30 cellular contexts compared by ENCODE assay signal in the genomic region with DNA sequence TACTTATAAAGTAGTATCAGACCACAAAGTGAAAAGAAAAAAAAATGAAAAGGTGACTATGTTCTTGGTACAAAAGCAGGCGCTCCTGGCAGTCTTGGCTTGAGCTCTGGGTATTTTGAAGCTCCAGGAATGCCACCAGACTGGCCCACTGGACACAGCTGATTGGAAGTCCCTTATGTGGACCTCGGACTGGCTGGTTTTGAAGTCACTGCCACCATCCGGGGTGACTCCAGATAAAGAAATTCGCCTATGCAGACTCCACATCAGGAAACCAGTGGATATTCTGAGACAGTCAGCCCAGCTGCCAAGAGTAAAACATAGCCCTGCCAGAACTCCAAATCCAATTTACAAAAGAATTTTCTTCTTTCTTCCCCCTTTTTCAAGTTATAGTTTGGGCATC. TPM values are rescaled to one million over a fixed set of nuclear protein-coding genes. Genes with fewer than 3 reads are reported as not detected.
"Had no signal": no experiment of that assay in that cellular context is flagged by ENCODE, and none has a peak within 500 bp of the region (broad histone marks: within the 10 kb centered on the region; RNA-seq: fewer than 3 reads in every experiment).

No MANE protein-coding gene starts in this region.

- ATAC-seq: K562, Panc1, SK-N-SH treated with all-trans-retinoic acid at 6 μM for 48 hours, T-cell had no signal

- H3K27ac Mint-ChIP-seq: activated B cell treated with CpG ODN at 0.5 μM for 24 hours; activated CD4-positive, alpha-beta memory T cell treated with anti-CD3 and anti-CD28 coated beads, Interleukin-2, amount 10 ng/mL, durations not matched to agents 7 days and 5 days; activated naive CD4-positive, alpha-beta T cell treated with anti-CD3 and anti-CD28 coated beads, Interleukin-2, amount 50 U/mL, for 24 hours; activated naive CD8-positive, alpha-beta T cell treated with anti-CD3 and anti-CD28 coated beads, Interleukin-2, amount 10 ng/mL, durations not matched to agents 7 days and 5 days; activated T-cell treated with anti-CD3 and anti-CD28 coated beads, Interleukin-2, amount 50 U/mL, for 24 hours; activated T-helper 2 cell treated with anti-CD3 and anti-CD28 coated beads, Interferon-gamma antibody, Interleukin-2, Interleukin-4, amounts not matched to agents 10 μg/mL and 5 μg/mL and 100 μg/mL, durations not matched to agents 14 hours and 24 hours and 36 hours; brain; T-cell had no signal

- H3K36me3 Mint-ChIP-seq: activated naive CD4-positive, alpha-beta T cell treated with anti-CD3 and anti-CD28 coated beads, Interleukin-2, amount 50 U/mL, for 24 hours; activated naive CD8-positive, alpha-beta T cell treated with anti-CD3 and anti-CD28 coated beads, Interleukin-2, amount 10 ng/mL, durations not matched to agents 7 days and 5 days; brain; T-cell had no signal

- H3K4me1 Mint-ChIP-seq: activated CD4-positive, alpha-beta memory T cell treated with anti-CD3 and anti-CD28 coated beads, Interleukin-2, amount 10 ng/mL, durations not matched to agents 7 days and 5 days; activated naive CD4-positive, alpha-beta T cell treated with anti-CD3 and anti-CD28 coated beads, Interleukin-2, amount 50 U/mL, for 24 hours; activated naive CD8-positive, alpha-beta T cell treated with anti-CD3 and anti-CD28 coated beads, Interleukin-2, amount 10 ng/mL, durations not matched to agents 7 days and 5 days; T-cell had no signal

- H3K27me3 Mint-ChIP-seq: activated naive CD4-positive, alpha-beta T cell treated with anti-CD3 and anti-CD28 coated beads, Interleukin-2, amount 50 U/mL, for 24 hours; activated naive CD8-positive, alpha-beta T cell treated with anti-CD3 and anti-CD28 coated beads, Interleukin-2, amount 10 ng/mL, durations not matched to agents 7 days and 5 days; activated T-cell treated with anti-CD3 and anti-CD28 coated beads, Interleukin-2, amount 50 U/mL, for 24 hours; brain had no signal

- H3K4me3 Mint-ChIP-seq: activated B cell treated with CpG ODN at 0.5 μM for 24 hours; activated CD4-positive, alpha-beta memory T cell treated with anti-CD3 and anti-CD28 coated beads, Interleukin-2, amount 10 ng/mL, durations not matched to agents 7 days and 5 days; activated naive CD4-positive, alpha-beta T cell treated with anti-CD3 and anti-CD28 coated beads, Interleukin-2, amount 50 U/mL, for 24 hours; activated naive CD8-positive, alpha-beta T cell treated with anti-CD3 and anti-CD28 coated beads, Interleukin-2, amount 10 ng/mL, durations not matched to agents 7 days and 5 days; activated T-cell treated with anti-CD3 and anti-CD28 coated beads, Interleukin-2, amount 50 U/mL, for 24 hours; brain; T-cell had no signal

- DNase-seq: activated B cell treated with CpG ODN at 0.5 μM for 24 hours; activated CD4-positive, alpha-beta memory T cell treated with anti-CD3 and anti-CD28 coated beads, Interleukin-2, amount 10 ng/mL, durations not matched to agents 7 days and 5 days; activated CD4-positive, alpha-beta T cell treated with anti-CD3 and anti-CD28 coated beads for 4 hours; activated CD4-positive, CD25-positive, alpha-beta regulatory T cell treated with anti-CD3 and anti-CD28 coated beads, Interleukin-2, amount 50 U/mL, for 72 hours; activated gamma-delta T cell; activated naive CD4-positive, alpha-beta T cell treated with Interleukin-2 at 50 U/mL for 16 hours; activated naive CD8-positive, alpha-beta T cell treated with anti-CD3 and anti-CD28 coated beads, Interleukin-2, amount 10 ng/mL, durations not matched to agents 7 days and 5 days; activated T-cell treated with anti-CD3 and anti-CD28 coated beads, Interleukin-2, amount 50 U/mL, for 24 hours; amygdala; IMR-90; NCI-H1105; NCI-H1417 treated with DMSO at 0.1 percent for 48 hours; NCI-H187 treated with DMSO at 0.1 percent for 48 hours; NCI-H2081 treated with DMSO at 0.1 percent for 48 hours; NCI-H226; NCI-H524 treated with DMSO at 0.1 percent for 48 hours; SIG-M5; T-cell; T-helper 2 cell; T-helper 9 cell had no signal

- H3K9me3 Mint-ChIP-seq: activated B cell treated with CpG ODN at 0.5 μM for 24 hours; activated CD4-positive, alpha-beta memory T cell treated with anti-CD3 and anti-CD28 coated beads, Interleukin-2, amount 10 ng/mL, durations not matched to agents 7 days and 5 days; activated naive CD4-positive, alpha-beta T cell treated with anti-CD3 and anti-CD28 coated beads, Interleukin-2, amount 50 U/mL, for 24 hours; activated naive CD8-positive, alpha-beta T cell treated with anti-CD3 and anti-CD28 coated beads, Interleukin-2, amount 10 ng/mL, durations not matched to agents 7 days and 5 days; activated T-cell treated with anti-CD3 and anti-CD28 coated beads, Interleukin-2, amount 50 U/mL, for 24 hours; activated T-helper 2 cell treated with anti-CD3 and anti-CD28 coated beads, Interferon-gamma antibody, Interleukin-2, Interleukin-4, amounts not matched to agents 10 μg/mL and 5 μg/mL and 100 μg/mL, durations not matched to agents 14 hours and 24 hours and 36 hours; T-cell had no signal

- FAIRE-seq: astrocyte, bronchial epithelial cell, K562 had no signal

- H3K4me3 ChIP-seq: K562 had no signal

- H3K27ac ChIP-seq: VCaP had no signal

RNA-seq across cellular contexts. Expression of gene ACKR3, which starts 28.0 kb away (rescaled TPM):
- total RNA-seq: IMR-90, SK-MEL-5 had no signal
- polyA plus RNA-seq: IMR-90, K562 had no signal
